8 cellular contexts compared by ENCODE assay signal in genomic region chr19:11373885-11374448, GRCh38. TPM values are rescaled to one million over a fixed set of nuclear protein-coding genes. Genes with fewer than 3 reads are reported as not detected.
A peak's percentile ranks its signal among the peaks of the same experiment; 100 is the strongest.
DNase-seq lines count a peak whose midpoint lies in the region; ATAC-seq and TF ChIP-seq lines count a peak whose summit lies in the region.

No MANE protein-coding gene starts in this region.

- no peaks in the 10 kb centered on the region for H3K27me3 ChIP-seq in BJ (ENCODE audit: control insufficient read depth, insufficient read depth, low read length)
- no peaks in the 10 kb centered on the region for H3K27me3 ChIP-seq in brain microvascular endothelial cell (replicated peaks)
- no peaks in the 10 kb centered on the region for H3K27me3 ChIP-seq in mucosa of stomach (ENCODE audit: control insufficient read depth, insufficient read depth, low read length)

- POLR2A ChIA-PET in BJ (lab: Charles Lee): no interaction called here

- H3K4me3 ChIP-seq in BJ (ENCODE audit: low read depth, low read length) (peak overlapping the region; percentile 63), LNCaP clone FGC (ENCODE audit: low read depth, low read length) (peak overlapping the region; percentile 65), brain microvascular endothelial cell (ENCODE audit: low read depth, low read length) (peak overlapping the region; percentile 77), mucosa of stomach (ENCODE audit: low read length) (peak overlapping the region; percentile 51)

- DNase-seq in BJ (ENCODE audit: low read depth) (no peak), LNCaP clone FGC (ENCODE audit: low read depth) (no peak), brain microvascular endothelial cell (no peak), GM19240 (ENCODE audit: insufficient read length, low spot score) (no peak), occipital lobe (lab: John Stamatoyannopoulos, UW) (no peak), amniotic stem cell (lab: John Stamatoyannopoulos, UW) (no peak)

- no peaks in the 10 kb centered on the region for H3K36me3 ChIP-seq in BJ (ENCODE audit: control insufficient read depth, insufficient read depth, low read length)
- H3K36me3 ChIP-seq in brain microvascular endothelial cell (replicated peaks): no peaks in the 10 kb centered on the region
- H3K36me3 ChIP-seq in mucosa of stomach (ENCODE audit: control insufficient read depth, insufficient read depth, low read length): no peaks in the 10 kb centered on the region

- no peak for ATAC-seq in HG03378 (IDR thresholded peaks at IDR 0.05; ENCODE audit: unreplicated experiment)

- CTCF ChIA-PET in BJ (lab: Yijun Ruan, JAX): interaction anchor here (0.6 to 2.8 kb wide), 4 partner anchors 10 to 109 kb away, joined by 3 to 19 read pairs (median 10); partner anchors contain the start of gene EPOR

- TF ChIP-seq CTCF in BJ (IDR thresholded peaks at IDR 0.05; ENCODE audit: insufficient read depth, low read depth, low read length): no peak
- no peak for TF ChIP-seq CTCF in LNCaP clone FGC (IDR thresholded peaks at IDR 0.05; ENCODE audit: control insufficient read depth, extremely low read depth, insufficient read depth)
- no peak for TF ChIP-seq CTCF in brain microvascular endothelial cell (IDR thresholded peaks at IDR 0.05; ENCODE audit: low read depth, low read length, missing control alignments)

- H3K9ac ChIP-seq in mucosa of stomach (ENCODE audit: low read length): peak overlapping the region; percentile 84

- no peaks in the 10 kb centered on the region for H3K9me3 ChIP-seq in mucosa of stomach (ENCODE audit: control insufficient read depth, low read length)

- in situ Hi-C loops in brain microvascular endothelial cell (cut with HindIII; ENCODE audit: low pct_ligation_motif_present, low sequenced_read_pairs): no loop called here

- H3K27ac ChIP-seq in brain microvascular endothelial cell: no peak overlapping the region

- peaks cover 37% of the 10 kb centered on the region for H3K4me1 ChIP-seq in mucosa of stomach (ENCODE audit: control insufficient read depth, insufficient read depth, low read length)

RNA-seq across cellular contexts. Expression of gene SWSAP1, which starts 0.5 kb away (rescaled TPM):
- polyA plus RNA-seq in BJ (2011; rRNA removed): 1.0 TPM in 2 replicates
- polyA minus RNA-seq in BJ (2011; rRNA and poly(A)+ RNA removed): 0.14 and 0.57 TPM in 2 replicates
- 1.6 TPM for total RNA-seq in occipital lobe

RNA-seq across cellular contexts. Expression of gene EPOR, which starts 10.1 kb away (rescaled TPM):
- polyA plus RNA-seq in BJ (2011; rRNA removed): 3.8 and 5.9 TPM in 2 replicates
- polyA minus RNA-seq in BJ (2011; rRNA and poly(A)+ RNA removed): 2.2 and 2.4 TPM in 2 replicates
- total RNA-seq in occipital lobe: 4.8 TPM

RNA-seq across cellular contexts. Expression of gene PLPPR2, which starts 18.7 kb away (rescaled TPM):
- 19.2 and 30.5 TPM in 2 replicates for polyA plus RNA-seq in BJ (2011; rRNA removed)
- 14.3 and 22.0 TPM in 2 replicates for polyA minus RNA-seq in BJ (2011; rRNA and poly(A)+ RNA removed)
- 28.2 TPM for total RNA-seq in occipital lobe

RNA-seq across cellular contexts. Expression of gene CCDC159, which starts 27.6 kb away (rescaled TPM):
- polyA plus RNA-seq in BJ (2011; rRNA removed): 16.3 and 21.4 TPM in 2 replicates
- 5.5 and 7.2 TPM in 2 replicates for polyA minus RNA-seq in BJ (2011; rRNA and poly(A)+ RNA removed)
- 2.3 TPM for total RNA-seq in occipital lobe

RNA-seq across cellular contexts. Expression of gene TMEM205, which starts 27.9 kb away (rescaled TPM):
- 89.8 and 107 TPM in 2 replicates for polyA plus RNA-seq in BJ (2011; rRNA removed)
- 40.9 and 68.0 TPM in 2 replicates for polyA minus RNA-seq in BJ (2011; rRNA and poly(A)+ RNA removed)
- 28.7 TPM for total RNA-seq in occipital lobe
